1 cellular context compared by ENCODE assay signal in genomic region chr15:41810651-41811431, GRCh38.
TF ChIP-seq lines count a peak whose summit lies in the region.

No MANE protein-coding gene starts in this region.

TF ChIP-seq in HCT116, 20 proteins besides CTCF, POLR2A, EP300 and RAD21:
- TF ChIP-seq SP1 (IDR thresholded peaks at IDR 0.05; ENCODE audit: low read depth) (no peak), ZNF274 (IDR thresholded peaks at IDR 0.05; ENCODE audit: low read depth, low read length) (no peak), SIN3A (IDR thresholded peaks at IDR 0.05; ENCODE audit: low read depth) (no peak), CBX3 (IDR thresholded peaks at IDR 0.05; ENCODE audit: low read depth) (no peak), JUND (IDR thresholded peaks at IDR 0.05) (no peak), TCF7L2 (IDR thresholded peaks at IDR 0.05; ENCODE audit: borderline replicate concordance, extremely low read depth, insufficient read depth, insufficient read length) (no peak), YY1 (IDR thresholded peaks at IDR 0.05; ENCODE audit: extremely low read depth, insufficient replicate concordance, low read depth, low read length) (no peak), POLR2AphosphoS5 (IDR thresholded peaks at IDR 0.05; ENCODE audit: low read depth, low read length) (no peak), SRF (IDR thresholded peaks at IDR 0.05; ENCODE audit: low read depth) (no peak), FOSL1 (IDR thresholded peaks at IDR 0.05; ENCODE audit: low read depth) (no peak), EZH2 (IDR thresholded peaks at IDR 0.05) (no peak), ELF1 (IDR thresholded peaks at IDR 0.05; ENCODE audit: borderline replicate concordance, low read depth) (no peak), CEBPB (IDR thresholded peaks at IDR 0.05; ENCODE audit: low read depth) (no peak), REST (IDR thresholded peaks at IDR 0.05; ENCODE audit: low read depth) (no peak), EZH2phosphoT487 (IDR thresholded peaks at IDR 0.05; ENCODE audit: borderline replicate concordance) (no peak), ZFX (IDR thresholded peaks at IDR 0.05) (no peak), ATF3 (IDR thresholded peaks at IDR 0.05) (no peak), EGR1 (IDR thresholded peaks at IDR 0.05; ENCODE audit: low read depth) (no peak), MAX (IDR thresholded peaks at IDR 0.05) (no peak)
